ENCODE assay signal across 9 cellular contexts in genomic region chr6:3190779-3191178, GRCh38.
"Had no signal": no experiment of that assay in that cellular context is flagged by ENCODE, and none has a peak within 500 bp of the region (broad histone marks: within the 10 kb centered on the region; RNA-seq: fewer than 3 reads in every experiment).

No MANE protein-coding gene starts in this region.

- DNase-seq: GM23248, GOT3, H9, HCEC 1CT, HFFc6, KG1 had no signal

- H3K27ac Mint-ChIP-seq: H9, HFFc6, IgD-negative memory B cell had no signal

- H3K4me3 ChIP-seq: GM23248 had no signal

- H3K9me3 Mint-ChIP-seq: HFFc6, IgD-negative memory B cell had no signal

- H3K4me3 Mint-ChIP-seq: H9, HFFc6, IgD-negative memory B cell had no signal

- H3K4me1 Mint-ChIP-seq: IgD-negative memory B cell had no signal

- FAIRE-seq: H54, HTR-8/SVneo had no signal

- H3K9ac ChIP-seq: GM23248 had no signal

- H2AFZ ChIP-seq: GM23248 had no signal

- H3K27ac ChIP-seq: GM23248 had no signal
